In the genomic region with DNA sequence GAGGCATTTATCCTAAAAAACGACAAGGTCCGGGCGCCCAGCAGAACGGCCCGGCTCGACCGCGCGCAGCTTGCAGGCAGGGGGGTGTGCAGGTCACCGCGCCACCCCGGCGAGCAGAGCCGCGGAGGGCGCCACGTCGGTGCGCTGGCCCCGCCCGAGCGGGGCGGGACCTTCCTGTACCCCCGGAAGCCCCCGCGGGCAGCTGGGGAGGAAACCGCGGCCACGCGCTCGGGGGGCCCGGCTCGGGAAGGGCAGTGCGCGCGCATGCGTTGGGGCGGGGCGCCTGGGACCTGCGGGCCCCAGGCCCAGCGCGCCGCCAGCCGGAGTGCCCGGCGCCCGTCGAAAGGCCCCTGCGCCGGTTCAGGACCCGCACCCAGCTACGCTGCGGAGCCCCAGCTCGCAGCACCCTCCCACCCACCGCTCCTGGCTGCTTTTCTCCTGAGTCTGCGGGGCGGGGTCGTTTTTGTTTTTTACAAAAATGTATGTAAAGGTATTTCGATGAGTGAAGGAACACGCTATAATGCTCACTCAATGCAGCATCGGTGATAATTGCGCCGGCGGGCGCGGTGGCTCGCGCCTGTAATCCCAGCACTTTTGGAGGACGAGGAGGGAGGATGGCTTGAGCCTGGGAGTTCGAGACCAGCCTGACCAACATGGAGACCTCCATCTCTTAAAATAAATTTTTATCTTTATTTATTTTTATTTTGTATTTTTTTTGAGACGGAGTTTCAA, we compare ENCODE assay signal across 1 cellular context.
A peak's percentile ranks its signal among the peaks of the same experiment; 100 is the strongest.
TF ChIP-seq lines count a peak whose summit lies in the region.

No MANE protein-coding gene starts in this region.

TF ChIP-seq in GM12878, 131 proteins besides CTCF, POLR2A, EP300 and RAD21 (continued from another document and continues in another):
- TF ChIP-seq, protein P1, sequence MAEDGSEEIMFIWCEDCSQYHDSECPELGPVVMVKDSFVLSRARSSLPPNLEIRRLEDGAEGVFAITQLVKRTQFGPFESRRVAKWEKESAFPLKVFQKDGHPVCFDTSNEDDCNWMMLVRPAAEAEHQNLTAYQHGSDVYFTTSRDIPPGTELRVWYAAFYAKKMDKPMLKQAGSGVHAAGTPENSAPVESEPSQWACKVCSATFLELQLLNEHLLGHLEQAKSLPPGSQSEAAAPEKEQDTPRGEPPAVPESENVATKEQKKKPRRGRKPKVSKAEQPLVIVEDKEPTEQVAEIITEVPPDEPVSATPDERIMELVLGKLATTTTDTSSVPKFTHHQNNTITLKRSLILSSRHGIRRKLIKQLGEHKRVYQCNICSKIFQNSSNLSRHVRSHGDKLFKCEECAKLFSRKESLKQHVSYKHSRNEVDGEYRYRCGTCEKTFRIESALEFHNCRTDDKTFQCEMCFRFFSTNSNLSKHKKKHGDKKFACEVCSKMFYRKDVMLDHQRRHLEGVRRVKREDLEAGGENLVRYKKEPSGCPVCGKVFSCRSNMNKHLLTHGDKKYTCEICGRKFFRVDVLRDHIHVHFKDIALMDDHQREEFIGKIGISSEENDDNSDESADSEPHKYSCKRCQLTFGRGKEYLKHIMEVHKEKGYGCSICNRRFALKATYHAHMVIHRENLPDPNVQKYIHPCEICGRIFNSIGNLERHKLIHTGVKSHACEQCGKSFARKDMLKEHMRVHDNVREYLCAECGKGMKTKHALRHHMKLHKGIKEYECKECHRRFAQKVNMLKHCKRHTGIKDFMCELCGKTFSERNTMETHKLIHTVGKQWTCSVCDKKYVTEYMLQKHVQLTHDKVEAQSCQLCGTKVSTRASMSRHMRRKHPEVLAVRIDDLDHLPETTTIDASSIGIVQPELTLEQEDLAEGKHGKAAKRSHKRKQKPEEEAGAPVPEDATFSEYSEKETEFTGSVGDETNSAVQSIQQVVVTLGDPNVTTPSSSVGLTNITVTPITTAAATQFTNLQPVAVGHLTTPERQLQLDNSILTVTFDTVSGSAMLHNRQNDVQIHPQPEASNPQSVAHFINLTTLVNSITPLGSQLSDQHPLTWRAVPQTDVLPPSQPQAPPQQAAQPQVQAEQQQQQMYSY (CRISPR knock-in tag; IDR thresholded peaks at IDR 0.05): no peak
- TF ChIP-seq RUNX3 (IDR thresholded peaks at IDR 0.05; ENCODE audit: low read length): peak; percentile 83
- no peak for TF ChIP-seq MTA2 (IDR thresholded peaks at IDR 0.05; ENCODE audit: low read depth)
- TF ChIP-seq POU2F2 (IDR thresholded peaks at IDR 0.05; ENCODE audit: borderline replicate concordance, low read depth, low read length): no peak
- TF ChIP-seq, protein P2, sequence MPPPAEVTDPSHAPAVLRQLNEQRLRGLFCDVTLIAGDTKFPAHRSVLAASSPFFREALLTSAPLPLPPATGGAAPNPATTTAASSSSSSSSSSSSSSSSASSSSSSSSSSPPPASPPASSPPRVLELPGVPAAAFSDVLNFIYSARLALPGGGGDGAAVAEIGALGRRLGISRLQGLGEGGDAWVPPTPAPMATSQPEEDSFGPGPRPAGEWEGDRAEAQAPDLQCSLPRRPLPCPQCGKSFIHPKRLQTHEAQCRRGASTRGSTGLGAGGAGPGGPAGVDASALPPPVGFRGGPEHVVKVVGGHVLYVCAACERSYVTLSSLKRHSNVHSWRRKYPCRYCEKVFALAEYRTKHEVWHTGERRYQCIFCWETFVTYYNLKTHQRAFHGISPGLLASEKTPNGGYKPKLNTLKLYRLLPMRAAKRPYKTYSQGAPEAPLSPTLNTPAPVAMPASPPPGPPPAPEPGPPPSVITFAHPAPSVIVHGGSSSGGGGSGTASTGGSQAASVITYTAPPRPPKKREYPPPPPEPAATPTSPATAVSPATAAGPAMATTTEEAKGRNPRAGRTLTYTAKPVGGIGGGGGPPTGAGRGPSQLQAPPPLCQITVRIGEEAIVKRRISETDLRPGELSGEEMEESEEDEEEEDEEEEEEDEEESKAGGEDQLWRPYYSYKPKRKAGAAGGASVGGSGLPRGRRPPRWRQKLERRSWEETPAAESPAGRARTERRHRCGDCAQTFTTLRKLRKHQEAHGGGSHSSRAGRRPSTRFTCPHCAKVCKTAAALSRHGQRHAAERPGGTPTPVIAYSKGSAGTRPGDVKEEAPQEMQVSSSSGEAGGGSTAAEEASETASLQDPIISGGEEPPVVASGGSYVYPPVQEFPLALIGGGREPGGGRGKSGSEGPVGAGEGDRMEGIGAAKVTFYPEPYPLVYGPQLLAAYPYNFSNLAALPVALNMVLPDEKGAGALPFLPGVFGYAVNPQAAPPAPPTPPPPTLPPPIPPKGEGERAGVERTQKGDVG (CRISPR knock-in tag; IDR thresholded peaks at IDR 0.05): no peak
- TF ChIP-seq SMARCA5 (IDR thresholded peaks at IDR 0.05): 0 out of 2 replicates have a peak, but pooled peaks have one; percentile 33
- TF ChIP-seq TAF1 (IDR thresholded peaks at IDR 0.05; ENCODE audit: borderline replicate concordance, low read depth, low read length): no peak
- TF ChIP-seq, protein P3, sequence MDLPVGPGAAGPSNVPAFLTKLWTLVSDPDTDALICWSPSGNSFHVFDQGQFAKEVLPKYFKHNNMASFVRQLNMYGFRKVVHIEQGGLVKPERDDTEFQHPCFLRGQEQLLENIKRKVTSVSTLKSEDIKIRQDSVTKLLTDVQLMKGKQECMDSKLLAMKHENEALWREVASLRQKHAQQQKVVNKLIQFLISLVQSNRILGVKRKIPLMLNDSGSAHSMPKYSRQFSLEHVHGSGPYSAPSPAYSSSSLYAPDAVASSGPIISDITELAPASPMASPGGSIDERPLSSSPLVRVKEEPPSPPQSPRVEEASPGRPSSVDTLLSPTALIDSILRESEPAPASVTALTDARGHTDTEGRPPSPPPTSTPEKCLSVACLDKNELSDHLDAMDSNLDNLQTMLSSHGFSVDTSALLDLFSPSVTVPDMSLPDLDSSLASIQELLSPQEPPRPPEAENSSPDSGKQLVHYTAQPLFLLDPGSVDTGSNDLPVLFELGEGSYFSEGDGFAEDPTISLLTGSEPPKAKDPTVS (IDR thresholded peaks at IDR 0.05; ENCODE audit: low read depth, low read length): no peak
- TF ChIP-seq, protein P4, sequence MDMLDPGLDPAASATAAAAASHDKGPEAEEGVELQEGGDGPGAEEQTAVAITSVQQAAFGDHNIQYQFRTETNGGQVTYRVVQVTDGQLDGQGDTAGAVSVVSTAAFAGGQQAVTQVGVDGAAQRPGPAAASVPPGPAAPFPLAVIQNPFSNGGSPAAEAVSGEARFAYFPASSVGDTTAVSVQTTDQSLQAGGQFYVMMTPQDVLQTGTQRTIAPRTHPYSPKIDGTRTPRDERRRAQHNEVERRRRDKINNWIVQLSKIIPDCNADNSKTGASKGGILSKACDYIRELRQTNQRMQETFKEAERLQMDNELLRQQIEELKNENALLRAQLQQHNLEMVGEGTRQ (IDR thresholded peaks at IDR 0.05; ENCODE audit: borderline replicate concordance, low read depth, low read length): no peak
- TF ChIP-seq TARDBP (IDR thresholded peaks at IDR 0.05; ENCODE audit: borderline replicate concordance): no peak
- TF ChIP-seq RCOR1 (conservative IDR thresholded peaks at IDR 0.05; ENCODE audit: low read depth, low read length): no peak
- TF ChIP-seq, protein P5, sequence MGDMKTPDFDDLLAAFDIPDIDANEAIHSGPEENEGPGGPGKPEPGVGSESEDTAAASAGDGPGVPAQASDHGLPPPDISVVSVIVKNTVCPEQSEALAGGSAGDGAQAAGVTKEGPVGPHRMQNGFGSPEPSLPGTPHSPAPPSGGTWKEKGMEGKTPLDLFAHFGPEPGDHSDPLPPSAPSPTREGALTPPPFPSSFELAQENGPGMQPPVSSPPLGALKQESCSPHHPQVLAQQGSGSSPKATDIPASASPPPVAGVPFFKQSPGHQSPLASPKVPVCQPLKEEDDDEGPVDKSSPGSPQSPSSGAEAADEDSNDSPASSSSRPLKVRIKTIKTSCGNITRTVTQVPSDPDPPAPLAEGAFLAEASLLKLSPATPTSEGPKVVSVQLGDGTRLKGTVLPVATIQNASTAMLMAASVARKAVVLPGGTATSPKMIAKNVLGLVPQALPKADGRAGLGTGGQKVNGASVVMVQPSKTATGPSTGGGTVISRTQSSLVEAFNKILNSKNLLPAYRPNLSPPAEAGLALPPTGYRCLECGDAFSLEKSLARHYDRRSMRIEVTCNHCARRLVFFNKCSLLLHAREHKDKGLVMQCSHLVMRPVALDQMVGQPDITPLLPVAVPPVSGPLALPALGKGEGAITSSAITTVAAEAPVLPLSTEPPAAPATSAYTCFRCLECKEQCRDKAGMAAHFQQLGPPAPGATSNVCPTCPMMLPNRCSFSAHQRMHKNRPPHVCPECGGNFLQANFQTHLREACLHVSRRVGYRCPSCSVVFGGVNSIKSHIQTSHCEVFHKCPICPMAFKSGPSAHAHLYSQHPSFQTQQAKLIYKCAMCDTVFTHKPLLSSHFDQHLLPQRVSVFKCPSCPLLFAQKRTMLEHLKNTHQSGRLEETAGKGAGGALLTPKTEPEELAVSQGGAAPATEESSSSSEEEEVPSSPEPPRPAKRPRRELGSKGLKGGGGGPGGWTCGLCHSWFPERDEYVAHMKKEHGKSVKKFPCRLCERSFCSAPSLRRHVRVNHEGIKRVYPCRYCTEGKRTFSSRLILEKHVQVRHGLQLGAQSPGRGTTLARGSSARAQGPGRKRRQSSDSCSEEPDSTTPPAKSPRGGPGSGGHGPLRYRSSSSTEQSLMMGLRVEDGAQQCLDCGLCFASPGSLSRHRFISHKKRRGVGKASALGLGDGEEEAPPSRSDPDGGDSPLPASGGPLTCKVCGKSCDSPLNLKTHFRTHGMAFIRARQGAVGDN (IDR thresholded peaks at IDR 0.05): peak; percentile 72; the same call in 1 of the 2 replicates
- peak; percentile 47; the same call in 1 of the 2 replicates for TF ChIP-seq ZNF217 (IDR thresholded peaks at IDR 0.05)
- no peak for TF ChIP-seq CBFB (IDR thresholded peaks at IDR 0.05; ENCODE audit: low read depth)
- TF ChIP-seq, protein P6, sequence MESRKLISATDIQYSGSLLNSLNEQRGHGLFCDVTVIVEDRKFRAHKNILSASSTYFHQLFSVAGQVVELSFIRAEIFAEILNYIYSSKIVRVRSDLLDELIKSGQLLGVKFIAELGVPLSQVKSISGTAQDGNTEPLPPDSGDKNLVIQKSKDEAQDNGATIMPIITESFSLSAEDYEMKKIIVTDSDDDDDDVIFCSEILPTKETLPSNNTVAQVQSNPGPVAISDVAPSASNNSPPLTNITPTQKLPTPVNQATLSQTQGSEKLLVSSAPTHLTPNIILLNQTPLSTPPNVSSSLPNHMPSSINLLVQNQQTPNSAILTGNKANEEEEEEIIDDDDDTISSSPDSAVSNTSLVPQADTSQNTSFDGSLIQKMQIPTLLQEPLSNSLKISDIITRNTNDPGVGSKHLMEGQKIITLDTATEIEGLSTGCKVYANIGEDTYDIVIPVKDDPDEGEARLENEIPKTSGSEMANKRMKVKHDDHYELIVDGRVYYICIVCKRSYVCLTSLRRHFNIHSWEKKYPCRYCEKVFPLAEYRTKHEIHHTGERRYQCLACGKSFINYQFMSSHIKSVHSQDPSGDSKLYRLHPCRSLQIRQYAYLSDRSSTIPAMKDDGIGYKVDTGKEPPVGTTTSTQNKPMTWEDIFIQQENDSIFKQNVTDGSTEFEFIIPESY (IDR thresholded peaks at IDR 0.05): no peak
- TF ChIP-seq CHD4 (IDR thresholded peaks at IDR 0.05): no peak
- no peak for TF ChIP-seq MYC (IDR thresholded peaks at IDR 0.05; ENCODE audit: insufficient read depth, insufficient read length, insufficient replicate concordance, low read length, severe bottlenecking)
- no peak for TF ChIP-seq SUPT20H (IDR thresholded peaks at IDR 0.05; ENCODE audit: borderline replicate concordance, control insufficient read depth, low read depth, low read length)
- TF ChIP-seq, protein P7, sequence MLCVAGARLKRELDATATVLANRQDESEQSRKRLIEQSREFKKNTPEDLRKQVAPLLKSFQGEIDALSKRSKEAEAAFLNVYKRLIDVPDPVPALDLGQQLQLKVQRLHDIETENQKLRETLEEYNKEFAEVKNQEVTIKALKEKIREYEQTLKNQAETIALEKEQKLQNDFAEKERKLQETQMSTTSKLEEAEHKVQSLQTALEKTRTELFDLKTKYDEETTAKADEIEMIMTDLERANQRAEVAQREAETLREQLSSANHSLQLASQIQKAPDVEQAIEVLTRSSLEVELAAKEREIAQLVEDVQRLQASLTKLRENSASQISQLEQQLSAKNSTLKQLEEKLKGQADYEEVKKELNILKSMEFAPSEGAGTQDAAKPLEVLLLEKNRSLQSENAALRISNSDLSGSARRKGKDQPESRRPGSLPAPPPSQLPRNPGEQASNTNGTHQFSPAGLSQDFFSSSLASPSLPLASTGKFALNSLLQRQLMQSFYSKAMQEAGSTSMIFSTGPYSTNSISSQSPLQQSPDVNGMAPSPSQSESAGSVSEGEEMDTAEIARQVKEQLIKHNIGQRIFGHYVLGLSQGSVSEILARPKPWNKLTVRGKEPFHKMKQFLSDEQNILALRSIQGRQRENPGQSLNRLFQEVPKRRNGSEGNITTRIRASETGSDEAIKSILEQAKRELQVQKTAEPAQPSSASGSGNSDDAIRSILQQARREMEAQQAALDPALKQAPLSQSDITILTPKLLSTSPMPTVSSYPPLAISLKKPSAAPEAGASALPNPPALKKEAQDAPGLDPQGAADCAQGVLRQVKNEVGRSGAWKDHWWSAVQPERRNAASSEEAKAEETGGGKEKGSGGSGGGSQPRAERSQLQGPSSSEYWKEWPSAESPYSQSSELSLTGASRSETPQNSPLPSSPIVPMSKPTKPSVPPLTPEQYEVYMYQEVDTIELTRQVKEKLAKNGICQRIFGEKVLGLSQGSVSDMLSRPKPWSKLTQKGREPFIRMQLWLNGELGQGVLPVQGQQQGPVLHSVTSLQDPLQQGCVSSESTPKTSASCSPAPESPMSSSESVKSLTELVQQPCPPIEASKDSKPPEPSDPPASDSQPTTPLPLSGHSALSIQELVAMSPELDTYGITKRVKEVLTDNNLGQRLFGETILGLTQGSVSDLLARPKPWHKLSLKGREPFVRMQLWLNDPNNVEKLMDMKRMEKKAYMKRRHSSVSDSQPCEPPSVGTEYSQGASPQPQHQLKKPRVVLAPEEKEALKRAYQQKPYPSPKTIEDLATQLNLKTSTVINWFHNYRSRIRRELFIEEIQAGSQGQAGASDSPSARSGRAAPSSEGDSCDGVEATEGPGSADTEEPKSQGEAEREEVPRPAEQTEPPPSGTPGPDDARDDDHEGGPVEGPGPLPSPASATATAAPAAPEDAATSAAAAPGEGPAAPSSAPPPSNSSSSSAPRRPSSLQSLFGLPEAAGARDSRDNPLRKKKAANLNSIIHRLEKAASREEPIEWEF (IDR thresholded peaks at IDR 0.05; ENCODE audit: insufficient replicate concordance, low read depth, low read length): no peak
- TF ChIP-seq, protein P8, sequence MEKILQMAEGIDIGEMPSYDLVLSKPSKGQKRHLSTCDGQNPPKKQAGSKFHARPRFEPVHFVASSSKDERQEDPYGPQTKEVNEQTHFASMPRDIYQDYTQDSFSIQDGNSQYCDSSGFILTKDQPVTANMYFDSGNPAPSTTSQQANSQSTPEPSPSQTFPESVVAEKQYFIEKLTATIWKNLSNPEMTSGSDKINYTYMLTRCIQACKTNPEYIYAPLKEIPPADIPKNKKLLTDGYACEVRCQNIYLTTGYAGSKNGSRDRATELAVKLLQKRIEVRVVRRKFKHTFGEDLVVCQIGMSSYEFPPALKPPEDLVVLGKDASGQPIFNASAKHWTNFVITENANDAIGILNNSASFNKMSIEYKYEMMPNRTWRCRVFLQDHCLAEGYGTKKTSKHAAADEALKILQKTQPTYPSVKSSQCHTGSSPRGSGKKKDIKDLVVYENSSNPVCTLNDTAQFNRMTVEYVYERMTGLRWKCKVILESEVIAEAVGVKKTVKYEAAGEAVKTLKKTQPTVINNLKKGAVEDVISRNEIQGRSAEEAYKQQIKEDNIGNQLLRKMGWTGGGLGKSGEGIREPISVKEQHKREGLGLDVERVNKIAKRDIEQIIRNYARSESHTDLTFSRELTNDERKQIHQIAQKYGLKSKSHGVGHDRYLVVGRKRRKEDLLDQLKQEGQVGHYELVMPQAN (conservative IDR thresholded peaks at IDR 0.05): no peak
- TF ChIP-seq MTA3 (IDR thresholded peaks at IDR 0.05; ENCODE audit: borderline replicate concordance, low read length): no peak
